In genomic region chr1:225653463-225654276, GRCh38 we compare ENCODE assay signal across 8 cellular contexts. TPM values are rescaled to one million over a fixed set of nuclear protein-coding genes. Genes with fewer than 3 reads are reported as not detected.
A peak's percentile ranks its signal among the peaks of the same experiment; 100 is the strongest.
DNase-seq lines count a peak whose midpoint lies in the region; ATAC-seq, FAIRE-seq and TF ChIP-seq lines count a peak whose summit lies in the region.

No MANE protein-coding gene starts in this region.

- no peak for DNase-seq in GM12865 (ENCODE audit: low read depth)
- peak; percentile 68 for DNase-seq in HuH-7 (ENCODE audit: low spot score)
- peak; percentile 15 to 36 for DNase-seq in SW 1271 (lab: John Stamatoyannopoulos, UW)
- peak; percentile 78 for DNase-seq in choroid plexus epithelial cell (ENCODE audit: low read depth)
- DNase-seq in kidney epithelial cell (ENCODE audit: low read depth), result no peak
- DNase-seq in small intestine, result peak; percentile 61

- no peak for ATAC-seq in HG03025 (IDR thresholded peaks at IDR 0.05; ENCODE audit: low FRiP score, unreplicated experiment)

- 1 to 2% (median 2%) methylated on average over 62 to 70 of the region's 70 CpGs for WGBS in small intestine, 3 donors

- FAIRE-seq in small intestine (lab: Jason Lieb, UNC), result no peak

- H3K4me3 ChIP-seq in GM12865 (ENCODE audit: low read depth, low read length), result peak overlapping the region; percentile 58
- peak overlapping the region; percentile 87 for H3K4me3 ChIP-seq in choroid plexus epithelial cell (ENCODE audit: low read depth, low read length)
- H3K4me3 ChIP-seq in kidney epithelial cell (ENCODE audit: low read depth, low read length), result peak overlapping the region; percentile 98
- H3K4me3 ChIP-seq in small intestine (ENCODE audit: low read depth in 1 of 2, low read length in 2 of 2), result peak overlapping the region; percentile 88 to 90

- H3K27me3 ChIP-seq in kidney epithelial cell (ENCODE audit: control insufficient read depth, insufficient read depth, low read length) (no peaks in the 10 kb centered on the region), small intestine (ENCODE audit: control insufficient read depth in 2 of 2, insufficient read depth in 2 of 2, low read length in 2 of 2) (no peaks in the 10 kb centered on the region)

- no peaks in the 10 kb centered on the region for H3K9me3 ChIP-seq in small intestine (ENCODE audit: control insufficient read depth, low read depth)

- H3K4me1 ChIP-seq in small intestine (ENCODE audit: control insufficient read depth in 2 of 2, insufficient read depth in 1 of 2, low read depth in 1 of 2, low read length in 1 of 2), result peaks cover 0 to 4% of the 10 kb centered on the region in 2 donors

- no peak for TF ChIP-seq CTCF in 22Rv1 (IDR thresholded peaks at IDR 0.05)
- TF ChIP-seq CTCF in GM12865 (IDR thresholded peaks at IDR 0.05; ENCODE audit: insufficient read depth, low read depth, low read length, missing control alignments), result no peak
- no peak for TF ChIP-seq CTCF in choroid plexus epithelial cell (conservative IDR thresholded peaks at IDR 0.05; ENCODE audit: low read depth, low read length)
- no peak for TF ChIP-seq CTCF in kidney epithelial cell (IDR thresholded peaks at IDR 0.05; ENCODE audit: insufficient read depth, low read length, poor library complexity, severe bottlenecking)

- peak overlapping the region; percentile 79 for H3K27ac ChIP-seq in 22Rv1
- peak overlapping the region; percentile 64 to 96 for H3K27ac ChIP-seq in small intestine (ENCODE audit: low read depth in 1 of 2, low read length in 1 of 2)

- H3K36me3 ChIP-seq in kidney epithelial cell (ENCODE audit: control insufficient read depth, insufficient read depth, low read length) (no peaks in the 10 kb centered on the region), small intestine (ENCODE audit: control insufficient read depth in 2 of 2, insufficient read depth in 2 of 2, low read length in 2 of 2) (no peaks in the 10 kb centered on the region)

RNA-seq across cellular contexts. Expression of gene ENAH, which starts 0.7 kb away (rescaled TPM):
- total RNA-seq in kidney epithelial cell, result 70.3 and 95.8 TPM in 2 replicates
- polyA plus RNA-seq in small intestine, result 10 to 100 TPM in 1 of 3 donors, 1 to 10 TPM in 2; 4.5 to 26.0 (median 5.4) TPM

Comparison
In these comparisons a context has a peak if more than half of its experiments do, and no peak if none do; other contexts are left out.
1. DNase-seq: peak in HuH-7 (single experiment), SW 1271 (2 of 2), choroid plexus epithelial cell (single experiment) and small intestine (single experiment); none in GM12865 (single experiment) and kidney epithelial cell (single experiment).
2. Peak in every context shown above with its lines, with median percentiles within 50 percentile points of each other: H3K4me3 ChIP-seq.